8 cellular contexts compared by ENCODE assay signal in the genomic region with DNA sequence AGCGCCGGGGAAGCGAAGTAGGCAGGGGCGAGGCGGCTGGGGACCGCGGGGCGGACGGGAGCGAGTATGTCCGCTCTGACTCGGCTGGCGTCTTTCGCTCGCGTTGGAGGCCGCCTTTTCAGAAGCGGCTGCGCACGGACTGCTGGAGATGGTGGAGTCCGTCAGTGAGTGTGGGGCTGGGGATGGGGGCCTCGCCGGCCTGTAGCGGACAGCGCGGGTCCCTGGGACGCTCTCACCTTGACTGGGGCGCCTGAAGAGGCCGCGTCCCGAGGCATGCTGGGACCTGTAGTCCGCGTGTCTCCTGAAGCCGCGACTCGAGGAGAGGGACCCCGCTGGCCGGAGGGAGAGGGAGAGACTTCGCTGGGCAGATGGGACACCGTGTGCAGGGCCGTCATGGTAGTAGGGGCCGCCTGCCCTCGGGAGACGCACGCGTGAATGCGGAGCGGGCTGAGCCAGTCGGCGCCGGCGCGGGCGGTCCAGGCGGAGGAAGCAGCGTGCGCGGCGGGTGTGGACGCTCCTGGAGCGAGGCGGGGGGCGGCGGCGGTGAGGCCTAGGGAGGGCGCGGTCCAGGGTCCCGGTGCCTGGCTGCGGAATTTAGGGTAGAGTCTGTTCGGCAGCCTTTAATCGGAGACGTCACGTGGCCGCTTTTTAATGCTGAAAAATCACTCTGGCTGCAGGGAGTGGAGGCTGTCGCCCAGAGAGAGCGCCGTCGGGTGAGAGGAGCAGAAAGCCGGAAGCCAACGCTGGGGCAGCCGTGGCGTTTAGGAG. TPM values are rescaled to one million over a fixed set of nuclear protein-coding genes. Genes with fewer than 3 reads are reported as not detected.
DNase-seq lines count a peak whose midpoint lies in the region; ATAC-seq and TF ChIP-seq lines count a peak whose summit lies in the region.

TSS of gene NDUFB2 (plus strand) at position 30 of the 768 bp plus-strand sequence. CDS start at position 67, 37 bp downstream.

- H3K36me3 ChIP-seq in ectodermal cell (ENCODE audit: control insufficient read depth, insufficient read depth, low read length), result no peaks in the 10 kb centered on the region
- H3K36me3 ChIP-seq in lower lobe of right lung, result peaks cover 15% of the 10 kb centered on the region

- peaks cover 0 to 1% (median 1%) of the 10 kb centered on the region in 3 donors for H3K27me3 Mint-ChIP-seq in CD14-positive monocyte (ENCODE audit: low read depth in 3 of 3)

- peak within 1 kb of the TSS; percentile 97 to 99 for H3K4me3 Mint-ChIP-seq in CD14-positive monocyte

- H3K27me3 ChIP-seq in ectodermal cell (ENCODE audit: control insufficient read depth, insufficient read depth, low read length, poor library complexity, severe bottlenecking) (no peaks in the 10 kb centered on the region), lower lobe of right lung (ENCODE audit: low read depth) (no peaks in the 10 kb centered on the region)

- intact Hi-C loops in CD14-positive monocyte (cut with micrococcal nuclease) (loop anchor here in 1 of 2 donors (10.0 kb wide), 1 partner anchor 228 kb away; the partner anchor contains the start of gene BRAF), lower lobe of right lung (cut with DNase I) (no loop called here)

- TF ChIP-seq CTCF in CD14-positive monocyte (IDR thresholded peaks at IDR 0.05), result no peak
- no peak for TF ChIP-seq CTCF in lower lobe of right lung (IDR thresholded peaks at IDR 0.05)

- ATAC-seq in HG03354 (IDR thresholded peaks at IDR 0.05; ENCODE audit: poor library complexity, severe bottlenecking, unreplicated experiment), result peak; percentile 92
- peak; percentile 97 to 98 for ATAC-seq in lower lobe of right lung

- H3K4me3 ChIP-seq in ectodermal cell (ENCODE audit: insufficient read depth, low read depth, low read length), result peak within 1 kb of the TSS; percentile 84
- peak within 1 kb of the TSS; percentile 85 for H3K4me3 ChIP-seq in lower lobe of right lung

- peak within 1 kb of the TSS; percentile 92 to 99 (median 96) for H3K27ac Mint-ChIP-seq in CD14-positive monocyte

- no peaks in the 10 kb centered on the region for H3K9me3 ChIP-seq in ectodermal cell (ENCODE audit: control insufficient read depth, low read length)
- H3K9me3 ChIP-seq in lower lobe of right lung, result no peaks in the 10 kb centered on the region

- peaks cover 20% of the 10 kb centered on the region in 2 donors for H3K36me3 Mint-ChIP-seq in CD14-positive monocyte

- 0 to 1% methylated on average over 82 of the region's 82 CpGs for WGBS in ectodermal cell, 2 experiments

- no peaks in the 10 kb centered on the region for H3K9me3 Mint-ChIP-seq in CD14-positive monocyte

- DNase-seq in CD14-positive monocyte (ENCODE audit: low spot score), result peak; percentile 62
- DNase-seq in NCI-H524 treated with DMSO at 0.1 percent for 48 hours (lab: John Stamatoyannopoulos, UW), result peak; percentile 49
- DNase-seq in activated CD4-positive, alpha-beta T cell treated with anti-CD3 and anti-CD28 coated beads, Interleukin-2, amount 50 U/mL, for 24 hours (ENCODE audit: low read depth in 1 of 2, low spot score in 1 of 2), result peak; percentile 62 to 92
- peak; percentile 79 for DNase-seq in lower lobe of right lung
- DNase-seq in stimulated activated CD4-positive, alpha-beta T cell treated with anti-CD3 and anti-CD28 coated beads, TNF-alpha, amount 100 ng/mL, for 4 hours (ENCODE audit: low read depth in 3 of 3), result peak in 2 of 3 experiments; percentile 47 to 90

- peak; percentile 89 for TF ChIP-seq POLR2A in GM19099 (IDR thresholded peaks at IDR 0.05; ENCODE audit: extremely low read depth, insufficient read length, low read depth)

- H3K27ac ChIP-seq in ectodermal cell (ENCODE audit: insufficient read depth, low read depth, low read length, poor library complexity, severe bottlenecking), result peak within 1 kb of the TSS; percentile 75
- peak within 1 kb of the TSS; percentile 89 for H3K27ac ChIP-seq in lower lobe of right lung

- H3K4me1 ChIP-seq in ectodermal cell (ENCODE audit: control insufficient read depth, insufficient read depth, low read length) (peaks cover 15% of the 10 kb centered on the region), lower lobe of right lung (peaks cover 19% of the 10 kb centered on the region)

- H3K4me1 Mint-ChIP-seq in CD14-positive monocyte, result peaks cover 26% of the 10 kb centered on the region

RNA-seq across cellular contexts. Expression of gene NDUFB2, which starts in this region (rescaled TPM):
- polyA plus RNA-seq in CD14-positive monocyte, result 100 to 1,000 TPM; 479 to 516 TPM
- polyA plus RNA-seq in ectodermal cell (2013, experiment 1 of 4), result 182 TPM
- 170 TPM for polyA plus RNA-seq in ectodermal cell (2013, experiment 2 of 4)
- 207 TPM for polyA plus RNA-seq in ectodermal cell (2013, experiment 3 of 4)
- 207 TPM for polyA plus RNA-seq in ectodermal cell (2013, experiment 4 of 4)
- total RNA-seq in lower lobe of right lung, result 161 TPM

Comparison
In these comparisons a context has a peak if more than half of its experiments do, and no peak if none do; other contexts are left out.
1. Peak in every context shown above with its lines: DNase-seq, ATAC-seq, H3K4me3 ChIP-seq and H3K27ac ChIP-seq.